In the genomic region with DNA sequence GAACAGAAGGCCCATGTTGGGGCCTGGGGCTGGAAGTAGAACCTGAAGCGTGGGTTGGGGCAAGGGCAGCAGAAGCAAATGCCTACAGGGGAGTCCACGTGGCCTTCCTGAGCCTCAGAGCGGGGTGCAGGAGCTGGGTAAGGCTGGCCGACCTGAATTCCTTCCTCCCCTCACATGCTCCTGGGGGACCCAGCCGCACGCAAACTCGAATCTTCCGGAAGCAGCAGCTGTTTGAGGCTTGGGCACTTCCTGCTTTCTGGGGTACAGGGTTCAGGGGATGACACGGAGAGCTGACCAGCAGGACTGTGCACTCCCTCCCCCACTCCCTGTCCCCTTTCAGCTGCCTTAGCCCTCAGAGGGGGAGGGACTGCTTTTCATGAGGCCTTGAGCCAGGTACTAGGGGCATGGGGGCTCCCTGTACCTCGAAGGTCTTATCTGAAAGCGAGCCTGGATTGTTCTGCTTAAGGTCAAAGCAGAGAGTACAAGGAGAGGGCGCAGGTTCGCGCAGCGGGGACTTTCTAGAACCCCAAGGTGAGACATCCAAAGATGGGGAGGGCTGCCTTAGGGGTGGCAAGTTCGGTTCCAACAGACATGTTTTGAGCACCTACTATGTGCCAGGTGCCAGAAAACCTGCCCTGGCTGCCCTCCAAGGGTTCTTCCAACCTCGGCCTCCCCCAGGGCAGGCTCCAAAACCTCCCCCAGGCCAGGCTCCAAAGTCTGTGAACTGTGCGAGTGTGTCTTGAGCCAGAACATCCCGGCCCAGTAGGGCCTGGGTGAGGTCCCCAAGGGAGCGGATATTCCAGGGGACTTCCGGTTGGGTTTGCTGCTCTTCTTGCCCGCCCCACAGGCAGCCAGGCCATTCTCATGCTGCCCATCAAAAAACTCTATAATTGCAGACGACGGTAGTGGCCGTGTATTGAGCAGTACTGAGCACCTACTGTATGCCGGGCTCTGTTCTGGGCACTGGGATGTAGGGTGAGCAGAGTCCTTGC, we compare ENCODE assay signal across 10 cellular contexts. TPM values are rescaled to one million over a fixed set of nuclear protein-coding genes. Genes with fewer than 3 reads are reported as not detected.
DNase-seq lines count a peak whose midpoint lies in the region; ATAC-seq lines count a peak whose summit lies in the region.
"Had no signal": no experiment of that assay in that cellular context is flagged by ENCODE, and none has a peak within 500 bp of the region (broad histone marks: within the 10 kb centered on the region; RNA-seq: fewer than 3 reads in every experiment).

No MANE protein-coding gene starts in this region.

- H3K36me3 Mint-ChIP-seq in activated CD8-positive, alpha-beta T cell treated with anti-CD3 and anti-CD28 coated beads, Interleukin-2, amount 10 ng/mL, durations not matched to agents 7 days and 5 days (ENCODE audit: low read depth), result peaks cover 34% of the 10 kb centered on the region

- peaks cover 73% of the 10 kb centered on the region for H3K4me1 ChIP-seq in mononuclear cell (ENCODE audit: insufficient read depth, low read length)

- peaks cover 73% of the 10 kb centered on the region for H3K4me1 Mint-ChIP-seq in activated CD8-positive, alpha-beta T cell treated with anti-CD3 and anti-CD28 coated beads, Interleukin-2, amount 10 ng/mL, durations not matched to agents 7 days and 5 days (ENCODE audit: low read depth)

- no peaks in the 10 kb centered on the region for H3K27me3 ChIP-seq in mononuclear cell (ENCODE audit: insufficient read depth, low read length)

- peak overlapping the region; percentile 99 for H3K27ac Mint-ChIP-seq in activated CD8-positive, alpha-beta T cell treated with anti-CD3 and anti-CD28 coated beads, Interleukin-2, amount 10 ng/mL, durations not matched to agents 7 days and 5 days

- H3K4me3 Mint-ChIP-seq in activated CD8-positive, alpha-beta T cell treated with anti-CD3 and anti-CD28 coated beads, Interleukin-2, amount 10 ng/mL, durations not matched to agents 7 days and 5 days, result peak overlapping the region; percentile 80

- POLR2A ChIA-PET in activated CD8-positive, alpha-beta T cell treated with anti-CD3 and anti-CD28 coated beads, Interleukin-2, amount 10 ng/mL, durations not matched to agents 7 days and 5 days (lab: Charles Lee), result interaction anchor here (1.0 to 2.4 kb wide), 3 partner anchors 12 to 87 kb away, joined by 4 to 14 read pairs (median 12); partner anchors contain the start of gene IFT27

- ATAC-seq in HG02798 (IDR thresholded peaks at IDR 0.05; ENCODE audit: poor library complexity, unreplicated experiment), result peak; percentile 26
- ATAC-seq in activated CD8-positive, alpha-beta T cell treated with anti-CD3 and anti-CD28 coated beads, Interleukin-2, amount 10 ng/mL, durations not matched to agents 7 days and 5 days, result peak; percentile 9

- peak overlapping the region; percentile 47 for H3K4me3 ChIP-seq in mononuclear cell (ENCODE audit: low read length)

- CTCF ChIA-PET in activated CD8-positive, alpha-beta T cell treated with anti-CD3 and anti-CD28 coated beads, Interleukin-2, amount 10 ng/mL, durations not matched to agents 7 days and 5 days (lab: Charles Lee), result interaction anchor here (0.7 to 12.5 kb wide), 6 partner anchors 10 to 117 kb away, joined by 3 to 332 read pairs (median 6); partner anchors contain the start of gene IFT27

- no peaks in the 10 kb centered on the region for H3K27me3 Mint-ChIP-seq in activated CD8-positive, alpha-beta T cell treated with anti-CD3 and anti-CD28 coated beads, Interleukin-2, amount 10 ng/mL, durations not matched to agents 7 days and 5 days (ENCODE audit: low read depth)

- peak; percentile 79 for DNase-seq in CD1c-positive myeloid dendritic cell (ENCODE audit: extremely low spot score)
- no peak for DNase-seq in activated CD8-positive, alpha-beta T cell treated with anti-CD3 and anti-CD28 coated beads, Interleukin-2, amount 10 ng/mL, durations not matched to agents 7 days and 5 days
- no peak for DNase-seq in NCI-H82 (lab: John Stamatoyannopoulos, UW)
- no peak for DNase-seq in NCI-H1048 (lab: John Stamatoyannopoulos, UW)
- no peak for DNase-seq in middle frontal gyrus (ENCODE audit: extremely low spot score, low spot score)
- no peak for DNase-seq in HuH-7 (ENCODE audit: low spot score)
- DNase-seq: COR-L47; stimulated activated CD4-positive, alpha-beta T cell treated with anti-CD3 and anti-CD28 coated beads, Interleukin-15, amount 100 ng/mL, for 24 hours had no signal

- no peaks in the 10 kb centered on the region for H3K9me3 Mint-ChIP-seq in activated CD8-positive, alpha-beta T cell treated with anti-CD3 and anti-CD28 coated beads, Interleukin-2, amount 10 ng/mL, durations not matched to agents 7 days and 5 days (ENCODE audit: insufficient read depth)

- no peaks in the 10 kb centered on the region for H3K9me3 ChIP-seq in mononuclear cell (ENCODE audit: low read depth, low read length)

RNA-seq across cellular contexts. Expression of gene NCF4, which starts 1.7 kb away (rescaled TPM):
- total RNA-seq in activated CD8-positive, alpha-beta T cell treated with anti-CD3 and anti-CD28 coated beads, Interleukin-2, amount 10 ng/mL, durations not matched to agents 7 days and 5 days, result 10 to 100 TPM; 44.1 to 48.2 TPM
- 22.8 TPM for total RNA-seq in mononuclear cell

RNA-seq across cellular contexts. Expression of gene PVALB, which starts 45.7 kb away (rescaled TPM):
- total RNA-seq in activated CD8-positive, alpha-beta T cell treated with anti-CD3 and anti-CD28 coated beads, Interleukin-2, amount 10 ng/mL, durations not matched to agents 7 days and 5 days, result not detected
- 0.73 TPM for total RNA-seq in mononuclear cell

RNA-seq across cellular contexts. Expression of gene CSF2RB, which starts 50.9 kb away (rescaled TPM):
- 1 to 10 TPM; 1.4 TPM for total RNA-seq in activated CD8-positive, alpha-beta T cell treated with anti-CD3 and anti-CD28 coated beads, Interleukin-2, amount 10 ng/mL, durations not matched to agents 7 days and 5 days
- total RNA-seq in mononuclear cell, result 17.4 TPM
